Comparison of ENCODE assay signal across 9 cellular contexts in genomic region chr7:115356139-115356746, GRCh38.
DNase-seq lines count a peak whose midpoint lies in the region; ATAC-seq, FAIRE-seq and TF ChIP-seq lines count a peak whose summit lies in the region.
"Had no signal": no experiment of that assay in that cellular context is flagged by ENCODE, and none has a peak within 500 bp of the region (broad histone marks: within the 10 kb centered on the region; RNA-seq: fewer than 3 reads in every experiment).

No MANE protein-coding gene starts in this region.

- FAIRE-seq in pancreas (lab: Jason Lieb, UNC) = no peak

- POLR2A ChIA-PET in CD4-positive, alpha-beta memory T cell (lab: Charles Lee; ENCODE audit: partially characterized antibody) = no interaction called here

- DNase-seq in ELR (ENCODE audit: low read depth) = peak; percentile 48
- peak; percentile 23 for DNase-seq in amniotic epithelial cell (ENCODE audit: low read depth)
- DNase-seq in lower lobe of right lung = no peak
- no peak for DNase-seq in CD4-positive, alpha-beta memory T cell
- no peak for DNase-seq in pancreas
- DNase-seq in activated naive CD8-positive, alpha-beta T cell treated with anti-CD3 and anti-CD28 coated beads, Interleukin-2, amount 50 U/mL, for 24 hours = no peak
- DNase-seq: colonic mucosa had no signal

- H3K27ac ChIP-seq in lower lobe of right lung = no peak overlapping the region
- H3K27ac ChIP-seq in CD4-positive, alpha-beta memory T cell (ENCODE audit: low read depth, low read length) = no peak overlapping the region
- no peak overlapping the region for H3K27ac ChIP-seq in pancreas
- H3K27ac ChIP-seq: colonic mucosa had no signal

- peaks cover 0 to 1% of the 10 kb centered on the region in 2 donors for H3K27me3 Mint-ChIP-seq in CD4-positive, alpha-beta memory T cell
- H3K27me3 Mint-ChIP-seq in activated naive CD8-positive, alpha-beta T cell treated with anti-CD3 and anti-CD28 coated beads, Interleukin-2, amount 50 U/mL, for 24 hours = peaks cover 1% of the 10 kb centered on the region

- H3K9me3 Mint-ChIP-seq in CD4-positive, alpha-beta memory T cell = no peaks in the 10 kb centered on the region
- H3K9me3 Mint-ChIP-seq in activated naive CD8-positive, alpha-beta T cell treated with anti-CD3 and anti-CD28 coated beads, Interleukin-2, amount 50 U/mL, for 24 hours = no peaks in the 10 kb centered on the region

- CTCF ChIA-PET in CD4-positive, alpha-beta memory T cell (lab: Charles Lee; ENCODE audit: partially characterized antibody) = no interaction called here

- H3K27me3 ChIP-seq in lower lobe of right lung (ENCODE audit: low read depth) (no peaks in the 10 kb centered on the region), pancreas (no peaks in the 10 kb centered on the region)
- no peaks in the 10 kb centered on the region for H3K27me3 ChIP-seq in CD4-positive, alpha-beta memory T cell (ENCODE audit: insufficient read depth, low read length)
- H3K27me3 ChIP-seq: colonic mucosa had no signal

- H3K4me3 ChIP-seq in lower lobe of right lung (no peak overlapping the region), pancreas (no peak overlapping the region)
- no peak overlapping the region for H3K4me3 ChIP-seq in CD4-positive, alpha-beta memory T cell (ENCODE audit: low read length in 2 of 2)
- H3K4me3 ChIP-seq: colonic mucosa had no signal

- ATAC-seq in HG03342 (IDR thresholded peaks at IDR 0.05; ENCODE audit: unreplicated experiment) = peak; percentile 54
- ATAC-seq in lower lobe of right lung = no peak
- ATAC-seq in HG02884 (IDR thresholded peaks at IDR 0.05; ENCODE audit: unreplicated experiment) = no peak
- no peak for ATAC-seq in pancreas
- no peak for ATAC-seq in activated naive CD8-positive, alpha-beta T cell treated with anti-CD3 and anti-CD28 coated beads, Interleukin-2, amount 50 U/mL, for 24 hours

- peaks cover 0 to 5% (median 2%) of the 10 kb centered on the region in 4 donors for H3K4me1 Mint-ChIP-seq in CD4-positive, alpha-beta memory T cell
- no peaks in the 10 kb centered on the region for H3K4me1 Mint-ChIP-seq in activated naive CD8-positive, alpha-beta T cell treated with anti-CD3 and anti-CD28 coated beads, Interleukin-2, amount 50 U/mL, for 24 hours

- TF ChIP-seq CTCF in lower lobe of right lung (IDR thresholded peaks at IDR 0.05) (peak; percentile 29), pancreas (IDR thresholded peaks at IDR 0.05) (peak in 2 of 4 donors; percentile 23 to 32)

- intact Hi-C loops in lower lobe of right lung (cut with DNase I) (no loop called here), pancreas (cut with DNase I) (no loop called here)
- intact Hi-C loops in CD4-positive, alpha-beta memory T cell (cut with micrococcal nuclease) = no loop called here

- H3K36me3 Mint-ChIP-seq in CD4-positive, alpha-beta memory T cell = no peaks in the 10 kb centered on the region
- no peaks in the 10 kb centered on the region for H3K36me3 Mint-ChIP-seq in activated naive CD8-positive, alpha-beta T cell treated with anti-CD3 and anti-CD28 coated beads, Interleukin-2, amount 50 U/mL, for 24 hours (ENCODE audit: low read depth)

- no peak overlapping the region for H3K4me3 Mint-ChIP-seq in CD4-positive, alpha-beta memory T cell
- no peak overlapping the region for H3K4me3 Mint-ChIP-seq in activated naive CD8-positive, alpha-beta T cell treated with anti-CD3 and anti-CD28 coated beads, Interleukin-2, amount 50 U/mL, for 24 hours

- no peaks in the 10 kb centered on the region for H3K4me1 ChIP-seq in lower lobe of right lung
- no peaks in the 10 kb centered on the region for H3K4me1 ChIP-seq in CD4-positive, alpha-beta memory T cell (ENCODE audit: insufficient read depth, low read length)
- no peaks in the 10 kb centered on the region for H3K4me1 ChIP-seq in pancreas
- H3K4me1 ChIP-seq: colonic mucosa had no signal

- no peaks in the 10 kb centered on the region for H3K9me3 ChIP-seq in lower lobe of right lung
- no peaks in the 10 kb centered on the region for H3K9me3 ChIP-seq in CD4-positive, alpha-beta memory T cell (ENCODE audit: control insufficient read depth in 1 of 2, low read length in 2 of 2)
- no peaks in the 10 kb centered on the region for H3K9me3 ChIP-seq in pancreas
- H3K9me3 ChIP-seq: colonic mucosa had no signal

- H3K36me3 ChIP-seq in lower lobe of right lung (no peaks in the 10 kb centered on the region), pancreas (no peaks in the 10 kb centered on the region)
- H3K36me3 ChIP-seq in CD4-positive, alpha-beta memory T cell (ENCODE audit: insufficient read depth, low read length) = no peaks in the 10 kb centered on the region
- H3K36me3 ChIP-seq: colonic mucosa had no signal

- no peak overlapping the region for H3K27ac Mint-ChIP-seq in CD4-positive, alpha-beta memory T cell
- H3K27ac Mint-ChIP-seq in activated naive CD8-positive, alpha-beta T cell treated with anti-CD3 and anti-CD28 coated beads, Interleukin-2, amount 50 U/mL, for 24 hours = no peak overlapping the region

- 15 to 24% methylated on average over 2 of the region's 2 CpGs for WGBS in pancreas, 2 donors

Comparison
In these comparisons a context has a peak if more than half of its experiments do, and no peak if none do; other contexts are left out.
1. DNase-seq: peak in ELR (single experiment) and amniotic epithelial cell (single experiment); none in lower lobe of right lung (single experiment), CD4-positive, alpha-beta memory T cell (0 of 5), pancreas (0 of 6) and activated naive CD8-positive, alpha-beta T cell treated with anti-CD3 and anti-CD28 coated beads, Interleukin-2, amount 50 U/mL, for 24 hours (single experiment).